Comparison of ENCODE assay signal across 22 cellular contexts in the genomic region with DNA sequence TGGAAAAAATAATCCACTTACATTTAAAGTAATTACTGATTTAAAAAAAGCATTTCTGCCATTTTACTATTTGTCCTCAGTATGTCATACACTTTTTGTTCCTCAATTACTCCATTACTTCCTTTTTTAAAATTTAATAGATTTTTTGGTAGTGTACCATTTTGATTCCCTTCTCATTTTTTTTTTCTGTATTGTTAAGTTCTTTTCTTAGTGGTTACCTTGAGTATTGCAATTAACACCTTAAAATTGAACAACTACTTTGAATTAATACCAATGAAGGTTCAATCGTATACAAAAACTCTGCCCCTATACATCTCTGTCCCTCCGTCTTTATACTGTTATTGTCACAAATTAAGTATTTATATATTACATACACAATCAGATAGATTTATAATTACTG.
DNase-seq lines count a peak whose midpoint lies in the region; ATAC-seq, FAIRE-seq and TF ChIP-seq lines count a peak whose summit lies in the region.
"Had no signal": no experiment of that assay in that cellular context is flagged by ENCODE, and none has a peak within 500 bp of the region (broad histone marks: within the 10 kb centered on the region; RNA-seq: fewer than 3 reads in every experiment).

No MANE protein-coding gene starts in this region.

- no peaks in the 10 kb centered on the region for H4K20me1 ChIP-seq in K562 (replicated peaks; ENCODE audit: control insufficient read depth, insufficient read depth, low read length)
- H4K20me1 ChIP-seq: BLaER1 had no signal

- H3K9me3 ChIP-seq in K562 (replicated peaks; ENCODE audit: control insufficient read depth, insufficient read depth, low read depth, low read length) (no peaks in the 10 kb centered on the region; the same call in 1 of the 2 replicates), spleen (peaks cover 0 to 20% (median 13%) of the 10 kb centered on the region in 8 donors)
- H3K9me3 ChIP-seq: HAP-1 had no signal

- H3K9ac ChIP-seq in K562 (ENCODE audit: insufficient read depth in 1 of 2, low read depth in 2 of 2, low read length in 2 of 2) = no peak overlapping the region
- H3K9ac ChIP-seq: BLaER1, GM23248 had no signal

- no peak for DNase-seq in activated naive CD4-positive, alpha-beta T cell treated with anti-CD3 and anti-CD28 coated beads, Interleukin-2, amount 10 ng/mL, durations not matched to agents 7 days and 5 days
- no peak for DNase-seq in activated naive CD4-positive, alpha-beta T cell treated with anti-CD3 and anti-CD28 coated beads, Interleukin-2, amount 50 U/mL, for 72 hours (ENCODE audit: low spot score in 2 of 2)
- no peak for DNase-seq in K562 (ENCODE audit: extremely low read depth in 1 of 4, low spot score in 3 of 4)
- no peak for DNase-seq in glutamatergic neuron
- no peak for DNase-seq in type B pancreatic cell (ENCODE audit: extremely low spot score, unreplicated experiment)
- no peak for DNase-seq in spleen
- no peak for DNase-seq in T1000 (lab: John Stamatoyannopoulos, UW)
- DNase-seq in central memory CD4-positive, alpha-beta T cell = no peak
- DNase-seq: Caco-2; CD4-positive, CD25-positive, alpha-beta regulatory T cell; CD8-positive, alpha-beta T cell; DMS153; DND-41; GM23248 had no signal

- no peak for ATAC-seq in activated naive CD4-positive, alpha-beta T cell treated with anti-CD3 and anti-CD28 coated beads, Interleukin-2, amount 50 U/mL, for 72 hours
- ATAC-seq in K562 = no peak
- ATAC-seq: CD8-positive, alpha-beta T cell had no signal

- no peak overlapping the region for H3K4me2 ChIP-seq in K562 (ENCODE audit: insufficient read depth, low read length)
- H3K4me2 ChIP-seq: BLaER1 had no signal

- peak overlapping the region; percentile 60 for H3K27ac Mint-ChIP-seq in activated naive CD4-positive, alpha-beta T cell treated with anti-CD3 and anti-CD28 coated beads, Interleukin-2, amount 10 ng/mL, durations not matched to agents 7 days and 5 days
- H3K27ac Mint-ChIP-seq in activated naive CD4-positive, alpha-beta T cell treated with anti-CD3 and anti-CD28 coated beads, Interleukin-2, amount 50 U/mL, for 72 hours = no peak overlapping the region
- H3K27ac Mint-ChIP-seq in glutamatergic neuron (ENCODE audit: unreplicated experiment) = no peak overlapping the region
- H3K27ac Mint-ChIP-seq in type B pancreatic cell = no peak overlapping the region
- H3K27ac Mint-ChIP-seq: B cell; CD4-positive, CD25-positive, alpha-beta regulatory T cell; CD8-positive, alpha-beta T cell had no signal

- no peaks in the 10 kb centered on the region for H3K36me3 Mint-ChIP-seq in activated naive CD4-positive, alpha-beta T cell treated with anti-CD3 and anti-CD28 coated beads, Interleukin-2, amount 10 ng/mL, durations not matched to agents 7 days and 5 days
- H3K36me3 Mint-ChIP-seq in activated naive CD4-positive, alpha-beta T cell treated with anti-CD3 and anti-CD28 coated beads, Interleukin-2, amount 50 U/mL, for 72 hours = peaks cover 0 to 13% of the 10 kb centered on the region in 2 donors
- H3K36me3 Mint-ChIP-seq in glutamatergic neuron (ENCODE audit: unreplicated experiment) (no peaks in the 10 kb centered on the region), type B pancreatic cell (no peaks in the 10 kb centered on the region)
- H3K36me3 Mint-ChIP-seq: CD4-positive, CD25-positive, alpha-beta regulatory T cell; CD8-positive, alpha-beta T cell had no signal

- H3K27me3 ChIP-seq in K562 (ENCODE audit: control insufficient read depth in 2 of 2, insufficient read depth in 2 of 2, low read length in 2 of 2) = no peaks in the 10 kb centered on the region
- no peaks in the 10 kb centered on the region for H3K27me3 ChIP-seq in spleen (replicated peaks in 1 of 7)
- H3K27me3 ChIP-seq: BLaER1 had no signal

- H2AFZ ChIP-seq in K562 (ENCODE audit: low read depth, low read length) = no peak overlapping the region
- H2AFZ ChIP-seq: GM23248 had no signal

- H3K4me3 ChIP-seq in K562 = no peak overlapping the region
- H3K4me3 ChIP-seq in spleen = no peak overlapping the region
- H3K4me3 ChIP-seq: BLaER1, GM23248, HAP-1 had no signal

- TF ChIP-seq POLR2A in K562 (conservative IDR thresholded peaks at IDR 0.05) (no peak), spleen (IDR thresholded peaks at IDR 0.05) (no peak)

- WGBS in K562 (ENCODE audit: insufficient coverage, low coverage, missing lambda C conversion rate) = 2% methylated on average over 2 of the region's 2 CpGs
- 63 to 97% (median 70%) methylated on average over 2 of the region's 2 CpGs for WGBS in spleen, 5 donors

- no TSS peak for BruUV-seq in K562 (replicated peaks; lab: Mats Ljungman, UMichigan)

- in situ Hi-C loops in K562 (cut with MboI) = no loop called here

- CTCF ChIA-PET in activated naive CD4-positive, alpha-beta T cell treated with anti-CD3 and anti-CD28 coated beads, Interleukin-2, amount 10 ng/mL, durations not matched to agents 7 days and 5 days (lab: Charles Lee) = no interaction called here
- CTCF ChIA-PET in K562 (lab: Yijun Ruan, JAX; ENCODE audit: low intra/inter-chr PET ratio) = no interaction called here

- H3K36me3 ChIP-seq in K562 (ENCODE audit: control insufficient read depth, insufficient read depth, low read length) (no peaks in the 10 kb centered on the region), spleen (no peaks in the 10 kb centered on the region)
- H3K36me3 ChIP-seq: BLaER1, HAP-1 had no signal

- no peaks in the 10 kb centered on the region for H3K79me2 ChIP-seq in K562 (ENCODE audit: control insufficient read depth, insufficient read depth, low read length)

- no peaks in the 10 kb centered on the region for H3K4me1 ChIP-seq in K562 (replicated peaks in 1 of 2; ENCODE audit: control insufficient read depth in 2 of 2, insufficient read depth in 2 of 2, low read length in 2 of 2)
- H3K4me1 ChIP-seq in spleen = no peaks in the 10 kb centered on the region
- H3K4me1 ChIP-seq: BLaER1, Caco-2, HAP-1 had no signal

- H3K27ac ChIP-seq in K562 (ENCODE audit: extremely low read depth, low read depth, low read length) (no peak overlapping the region), spleen (no peak overlapping the region)
- H3K27ac ChIP-seq: 22Rv1, BLaER1, C4-2B, GM23248 had no signal

- no peak overlapping the region for H3K4me3 Mint-ChIP-seq in activated naive CD4-positive, alpha-beta T cell treated with anti-CD3 and anti-CD28 coated beads, Interleukin-2, amount 10 ng/mL, durations not matched to agents 7 days and 5 days
- H3K4me3 Mint-ChIP-seq in glutamatergic neuron (ENCODE audit: unreplicated experiment) = no peak overlapping the region
- H3K4me3 Mint-ChIP-seq in type B pancreatic cell = no peak overlapping the region
- H3K4me3 Mint-ChIP-seq: B cell; CD4-positive, CD25-positive, alpha-beta regulatory T cell; CD8-positive, alpha-beta T cell had no signal

- no peaks in the 10 kb centered on the region for H3K9me1 ChIP-seq in K562 (ENCODE audit: control insufficient read depth, insufficient read depth, low read length)

- H3K27me3 Mint-ChIP-seq in activated naive CD4-positive, alpha-beta T cell treated with anti-CD3 and anti-CD28 coated beads, Interleukin-2, amount 10 ng/mL, durations not matched to agents 7 days and 5 days = no peaks in the 10 kb centered on the region
- H3K27me3 Mint-ChIP-seq in glutamatergic neuron (ENCODE audit: unreplicated experiment) (no peaks in the 10 kb centered on the region), type B pancreatic cell (no peaks in the 10 kb centered on the region)
- H3K27me3 Mint-ChIP-seq: B cell; CD4-positive, CD25-positive, alpha-beta regulatory T cell had no signal

- POLR2A ChIA-PET in K562 (lab: Yijun Ruan, JAX) = no interaction called here

- no peak for FAIRE-seq in K562 (lab: Jason Lieb, UNC)
- FAIRE-seq: A204.1, G401.6, GM19239 had no signal

- no peak for TF ChIP-seq RAD21 in K562 (CRISPR knock-in tag; conservative IDR thresholded peaks at IDR 0.05 in 1 of 2, IDR thresholded peaks at IDR 0.05 in 1 of 2)

- TF ChIP-seq EP300 in K562 (IDR thresholded peaks at IDR 0.05; ENCODE audit: low read length) = no peak

- TF ChIP-seq CTCF in K562 (IDR thresholded peaks at IDR 0.05 in 2 of 3, conservative IDR thresholded peaks at IDR 0.05 in 1 of 3; ENCODE audit: insufficient read depth in 2 of 3, low read depth in 1 of 3, low read length in 3 of 3) = no peak
- peak; percentile 57 for TF ChIP-seq CTCF in glutamatergic neuron (IDR thresholded peaks at IDR 0.05; ENCODE audit: partially characterized antibody, unreplicated experiment)
- peak; percentile 57 for TF ChIP-seq CTCF in type B pancreatic cell (conservative IDR thresholded peaks at IDR 0.05)
- no peak for TF ChIP-seq CTCF in spleen (IDR thresholded peaks at IDR 0.05 in 8 of 11, conservative IDR thresholded peaks at IDR 0.05 in 3 of 11)

- intact Hi-C loops in K562 (cut with micrococcal nuclease) = no loop called here
- intact Hi-C loops in spleen (cut with DNase I; ENCODE audit: low total_unique reads) = no loop called here

- H3K4me1 Mint-ChIP-seq in activated naive CD4-positive, alpha-beta T cell treated with anti-CD3 and anti-CD28 coated beads, Interleukin-2, amount 10 ng/mL, durations not matched to agents 7 days and 5 days = no peaks in the 10 kb centered on the region
- H3K4me1 Mint-ChIP-seq in glutamatergic neuron (ENCODE audit: low read depth, unreplicated experiment) = no peaks in the 10 kb centered on the region
- no peaks in the 10 kb centered on the region for H3K4me1 Mint-ChIP-seq in type B pancreatic cell (ENCODE audit: unreplicated experiment)
- H3K4me1 Mint-ChIP-seq: B cell; CD4-positive, CD25-positive, alpha-beta regulatory T cell had no signal

- H3K9me3 Mint-ChIP-seq in activated naive CD4-positive, alpha-beta T cell treated with anti-CD3 and anti-CD28 coated beads, Interleukin-2, amount 10 ng/mL, durations not matched to agents 7 days and 5 days = peaks cover 1% of the 10 kb centered on the region
- H3K9me3 Mint-ChIP-seq in activated naive CD4-positive, alpha-beta T cell treated with anti-CD3 and anti-CD28 coated beads, Interleukin-2, amount 50 U/mL, for 72 hours = peaks cover 4 to 25% of the 10 kb centered on the region in 2 donors
- H3K9me3 Mint-ChIP-seq in glutamatergic neuron (ENCODE audit: unreplicated experiment) (no peaks in the 10 kb centered on the region), type B pancreatic cell (no peaks in the 10 kb centered on the region)

TF ChIP-seq in K562, 482 proteins besides CTCF, POLR2A, EP300 and RAD21:
- TF ChIP-seq KLF13 (tag; IDR thresholded peaks at IDR 0.05; ENCODE audit: borderline replicate concordance, low read depth) (no peak), ZNF507 (tag; conservative IDR thresholded peaks at IDR 0.05) (peak; percentile 84), ZNF124 (CRISPR knock-in tag; IDR thresholded peaks at IDR 0.05) (no peak)
TF ChIP-seq in K562: peak in this region for 1.

Comparison
In these comparisons a context has a peak if more than half of its experiments do, and no peak if none do; other contexts are left out.
1. CTCF ChIP-seq: peak in glutamatergic neuron (single experiment) and type B pancreatic cell (single experiment); none in K562 (0 of 3) and spleen (0 of 11).